ENCODE assay signal across 12 cellular contexts in the genomic region with DNA sequence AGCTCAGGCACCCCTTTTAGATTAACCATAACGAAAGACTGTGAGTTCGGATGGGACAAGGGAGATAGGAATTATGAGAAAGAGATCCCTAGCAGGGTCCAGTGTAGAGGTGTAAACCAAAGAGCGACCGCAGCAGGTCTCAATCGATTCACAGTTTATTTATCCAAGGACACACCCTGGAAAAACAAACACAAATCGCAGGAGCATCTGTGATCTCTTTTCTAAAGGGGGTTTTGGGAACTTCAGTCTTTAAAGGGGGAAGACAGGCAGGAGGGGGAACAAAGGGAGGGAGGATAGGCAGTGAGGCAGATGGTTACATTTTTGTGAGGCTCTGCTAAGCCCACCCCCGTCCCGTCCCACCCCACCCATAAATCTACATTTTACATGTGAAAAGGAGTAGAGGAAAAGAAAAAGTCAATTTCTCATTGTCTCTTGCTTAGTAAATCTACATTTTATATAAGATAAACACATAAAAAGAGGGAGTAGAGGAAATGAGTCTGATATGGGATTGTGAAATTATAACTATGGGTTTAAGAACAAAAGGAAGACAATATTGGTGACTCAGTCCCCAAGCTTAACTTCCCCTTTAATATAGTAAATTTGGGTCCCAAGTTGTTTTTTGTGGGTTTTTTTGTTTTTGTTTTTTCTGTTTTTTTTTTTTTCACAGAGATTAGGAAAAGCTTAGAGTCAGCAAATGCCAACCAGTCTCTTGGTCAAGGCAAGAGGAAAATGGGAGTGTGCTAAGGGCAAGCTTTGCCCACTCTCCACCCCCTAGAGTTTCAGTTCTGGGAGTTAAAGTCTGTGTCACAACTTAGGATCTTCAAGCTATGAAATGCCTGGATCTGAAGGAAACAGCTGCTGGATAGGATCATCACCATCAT.
DNase-seq lines count a peak whose midpoint lies in the region; ATAC-seq and TF ChIP-seq lines count a peak whose summit lies in the region.
"Had no signal": no experiment of that assay in that cellular context is flagged by ENCODE, and none has a peak within 500 bp of the region (broad histone marks: within the 10 kb centered on the region; RNA-seq: fewer than 3 reads in every experiment).

No MANE protein-coding gene starts in this region.

- H3K4me3 Mint-ChIP-seq in WTC11 = no peak overlapping the region
- H3K4me3 Mint-ChIP-seq: T-cell had no signal

- 0 out of 2 replicates have a peak, but pooled peaks have one; percentile 24 for ATAC-seq in WTC11
- no peak for ATAC-seq in omental fat pad (ENCODE audit: low FRiP score)
- ATAC-seq in GM18868 (IDR thresholded peaks at IDR 0.05; ENCODE audit: unreplicated experiment) = no peak
- ATAC-seq: T-cell had no signal

- H3K27me3 Mint-ChIP-seq in WTC11 (ENCODE audit: low read depth) = peaks cover 3% of the 10 kb centered on the region; the same call in 1 of the 2 replicates

- in situ Hi-C loops in KBM-7 (cut with MboI; ENCODE audit: low pct_unique_long_range_greater_than_20kb, low sequenced_read_pairs) = no loop called here

- H3K4me1 Mint-ChIP-seq in WTC11 = peaks cover 17% of the 10 kb centered on the region
- H3K4me1 Mint-ChIP-seq: T-cell had no signal

- CTCF ChIA-PET in WTC11 (lab: Charles Lee) = interaction anchor here (0.6 kb wide), 1 partner anchor 310 kb away, joined by 3 read pairs; no protein-coding TSS in a partner anchor

- H3K36me3 Mint-ChIP-seq in WTC11 = no peaks in the 10 kb centered on the region
- H3K36me3 Mint-ChIP-seq: T-cell had no signal

- no peak for TF ChIP-seq CTCF in WTC11 (IDR thresholded peaks at IDR 0.05)
- no peak for TF ChIP-seq CTCF in omental fat pad (IDR thresholded peaks at IDR 0.05)

- H3K9me3 Mint-ChIP-seq in WTC11 = peaks cover 8% of the 10 kb centered on the region; the same call in 1 of the 2 replicates
- H3K9me3 Mint-ChIP-seq: T-cell had no signal

- H3K27ac Mint-ChIP-seq in WTC11 = no peak overlapping the region
- H3K27ac Mint-ChIP-seq: T-cell had no signal

- POLR2A ChIA-PET in WTC11 (lab: Charles Lee) = no interaction called here

- DNase-seq in EL (peak; percentile 3), MV-4-11 (lab: John Stamatoyannopoulos, UW) (peak; percentile 92), WTC11 (ENCODE audit: low spot score) (no peak), myocyte (ENCODE audit: low read depth) (peak; percentile 61), KBM-7 (no peak), omental fat pad (ENCODE audit: low spot score) (no peak)
- no peak for DNase-seq in activated CD4-positive, alpha-beta T cell treated with anti-CD3 and anti-CD28 coated beads for 1 hour
- DNase-seq: DMS53; effector CD8-positive, alpha-beta T cell; NCI-H2081 treated with DMSO at 0.1 percent for 48 hours; T-cell had no signal

TF ChIP-seq in WTC11, 78 proteins besides CTCF, POLR2A, EP300 and RAD21:
- TF ChIP-seq NFYB (CRISPR knock-in tag; conservative IDR thresholded peaks at IDR 0.05; ENCODE audit: low read depth) (no peak), TP53 (CRISPR knock-in tag; IDR thresholded peaks at IDR 0.05) (no peak), ESRRA (CRISPR knock-in tag; IDR thresholded peaks at IDR 0.05; ENCODE audit: borderline replicate concordance) (no peak), NR3C1 (CRISPR knock-in tag; conservative IDR thresholded peaks at IDR 0.05; ENCODE audit: low read depth) (no peak), ZNF263 (CRISPR knock-in tag; IDR thresholded peaks at IDR 0.05; ENCODE audit: low read depth) (no peak), OVOL2 (CRISPR knock-in tag; IDR thresholded peaks at IDR 0.05; ENCODE audit: borderline replicate concordance) (no peak), JAZF1 (CRISPR knock-in tag; IDR thresholded peaks at IDR 0.05) (no peak), SP1 (CRISPR knock-in tag; conservative IDR thresholded peaks at IDR 0.05) (no peak), ZNF317 (CRISPR knock-in tag; IDR thresholded peaks at IDR 0.05; ENCODE audit: borderline replicate concordance, low read depth) (no peak), RELA (CRISPR knock-in tag; IDR thresholded peaks at IDR 0.05; ENCODE audit: borderline replicate concordance) (no peak), ZNF396 (CRISPR knock-in tag; IDR thresholded peaks at IDR 0.05; ENCODE audit: borderline replicate concordance) (no peak), SMAD4 (CRISPR knock-in tag; IDR thresholded peaks at IDR 0.05) (no peak), ZBTB21 (CRISPR knock-in tag; IDR thresholded peaks at IDR 0.05; ENCODE audit: borderline replicate concordance) (no peak), FOXP1 (CRISPR knock-in tag; IDR thresholded peaks at IDR 0.05; ENCODE audit: borderline replicate concordance) (no peak)
- TF ChIP-seq, protein P1, sequence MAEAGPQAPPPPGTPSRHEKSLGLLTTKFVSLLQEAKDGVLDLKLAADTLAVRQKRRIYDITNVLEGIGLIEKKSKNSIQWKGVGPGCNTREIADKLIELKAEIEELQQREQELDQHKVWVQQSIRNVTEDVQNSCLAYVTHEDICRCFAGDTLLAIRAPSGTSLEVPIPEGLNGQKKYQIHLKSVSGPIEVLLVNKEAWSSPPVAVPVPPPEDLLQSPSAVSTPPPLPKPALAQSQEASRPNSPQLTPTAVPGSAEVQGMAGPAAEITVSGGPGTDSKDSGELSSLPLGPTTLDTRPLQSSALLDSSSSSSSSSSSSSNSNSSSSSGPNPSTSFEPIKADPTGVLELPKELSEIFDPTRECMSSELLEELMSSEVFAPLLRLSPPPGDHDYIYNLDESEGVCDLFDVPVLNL (CRISPR knock-in tag; IDR thresholded peaks at IDR 0.05; ENCODE audit: borderline replicate concordance, low read depth) = no peak
- TF ChIP-seq, protein P2, sequence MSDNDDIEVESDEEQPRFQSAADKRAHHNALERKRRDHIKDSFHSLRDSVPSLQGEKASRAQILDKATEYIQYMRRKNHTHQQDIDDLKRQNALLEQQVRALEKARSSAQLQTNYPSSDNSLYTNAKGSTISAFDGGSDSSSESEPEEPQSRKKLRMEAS (CRISPR knock-in tag; IDR thresholded peaks at IDR 0.05) = no peak
- TF ChIP-seq, protein P3, sequence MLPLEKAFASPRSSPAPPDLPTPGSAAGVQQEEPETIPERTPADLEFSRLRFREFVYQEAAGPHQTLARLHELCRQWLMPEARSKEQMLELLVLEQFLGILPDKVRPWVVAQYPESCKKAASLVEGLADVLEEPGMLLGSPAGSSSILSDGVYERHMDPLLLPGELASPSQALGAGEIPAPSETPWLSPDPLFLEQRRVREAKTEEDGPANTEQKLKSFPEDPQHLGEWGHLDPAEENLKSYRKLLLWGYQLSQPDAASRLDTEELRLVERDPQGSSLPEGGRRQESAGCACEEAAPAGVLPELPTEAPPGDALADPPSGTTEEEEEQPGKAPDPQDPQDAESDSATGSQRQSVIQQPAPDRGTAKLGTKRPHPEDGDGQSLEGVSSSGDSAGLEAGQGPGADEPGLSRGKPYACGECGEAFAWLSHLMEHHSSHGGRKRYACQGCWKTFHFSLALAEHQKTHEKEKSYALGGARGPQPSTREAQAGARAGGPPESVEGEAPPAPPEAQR (CRISPR knock-in tag; IDR thresholded peaks at IDR 0.05) = no peak
- TF ChIP-seq, protein P4, sequence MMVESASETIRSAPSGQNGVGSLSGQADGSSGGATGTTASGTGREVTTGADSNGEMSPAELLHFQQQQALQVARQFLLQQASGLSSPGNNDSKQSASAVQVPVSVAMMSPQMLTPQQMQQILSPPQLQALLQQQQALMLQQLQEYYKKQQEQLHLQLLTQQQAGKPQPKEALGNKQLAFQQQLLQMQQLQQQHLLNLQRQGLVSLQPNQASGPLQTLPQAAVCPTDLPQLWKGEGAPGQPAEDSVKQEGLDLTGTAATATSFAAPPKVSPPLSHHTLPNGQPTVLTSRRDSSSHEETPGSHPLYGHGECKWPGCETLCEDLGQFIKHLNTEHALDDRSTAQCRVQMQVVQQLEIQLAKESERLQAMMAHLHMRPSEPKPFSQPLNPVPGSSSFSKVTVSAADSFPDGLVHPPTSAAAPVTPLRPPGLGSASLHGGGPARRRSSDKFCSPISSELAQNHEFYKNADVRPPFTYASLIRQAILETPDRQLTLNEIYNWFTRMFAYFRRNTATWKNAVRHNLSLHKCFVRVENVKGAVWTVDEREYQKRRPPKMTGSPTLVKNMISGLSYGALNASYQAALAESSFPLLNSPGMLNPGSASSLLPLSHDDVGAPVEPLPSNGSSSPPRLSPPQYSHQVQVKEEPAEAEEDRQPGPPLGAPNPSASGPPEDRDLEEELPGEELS (CRISPR knock-in tag; IDR thresholded peaks at IDR 0.05) = no peak
- TF ChIP-seq, protein P5, sequence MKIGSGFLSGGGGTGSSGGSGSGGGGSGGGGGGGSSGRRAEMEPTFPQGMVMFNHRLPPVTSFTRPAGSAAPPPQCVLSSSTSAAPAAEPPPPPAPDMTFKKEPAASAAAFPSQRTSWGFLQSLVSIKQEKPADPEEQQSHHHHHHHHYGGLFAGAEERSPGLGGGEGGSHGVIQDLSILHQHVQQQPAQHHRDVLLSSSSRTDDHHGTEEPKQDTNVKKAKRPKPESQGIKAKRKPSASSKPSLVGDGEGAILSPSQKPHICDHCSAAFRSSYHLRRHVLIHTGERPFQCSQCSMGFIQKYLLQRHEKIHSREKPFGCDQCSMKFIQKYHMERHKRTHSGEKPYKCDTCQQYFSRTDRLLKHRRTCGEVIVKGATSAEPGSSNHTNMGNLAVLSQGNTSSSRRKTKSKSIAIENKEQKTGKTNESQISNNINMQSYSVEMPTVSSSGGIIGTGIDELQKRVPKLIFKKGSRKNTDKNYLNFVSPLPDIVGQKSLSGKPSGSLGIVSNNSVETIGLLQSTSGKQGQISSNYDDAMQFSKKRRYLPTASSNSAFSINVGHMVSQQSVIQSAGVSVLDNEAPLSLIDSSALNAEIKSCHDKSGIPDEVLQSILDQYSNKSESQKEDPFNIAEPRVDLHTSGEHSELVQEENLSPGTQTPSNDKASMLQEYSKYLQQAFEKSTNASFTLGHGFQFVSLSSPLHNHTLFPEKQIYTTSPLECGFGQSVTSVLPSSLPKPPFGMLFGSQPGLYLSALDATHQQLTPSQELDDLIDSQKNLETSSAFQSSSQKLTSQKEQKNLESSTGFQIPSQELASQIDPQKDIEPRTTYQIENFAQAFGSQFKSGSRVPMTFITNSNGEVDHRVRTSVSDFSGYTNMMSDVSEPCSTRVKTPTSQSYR (CRISPR knock-in tag; IDR thresholded peaks at IDR 0.05) = no peak

Comparison
In these comparisons a context has a peak if more than half of its experiments do, and no peak if none do; other contexts are left out.
1. DNase-seq: peak in EL (single experiment), MV-4-11 (single experiment) and myocyte (single experiment); none in WTC11 (single experiment), KBM-7 (single experiment), activated CD4-positive, alpha-beta T cell treated with anti-CD3 and anti-CD28 coated beads for 1 hour (single experiment) and omental fat pad (single experiment).